Comparison of ENCODE assay signal across 11 cellular contexts in genomic region chr5:169350759-169351240, GRCh38. TPM values are rescaled to one million over a fixed set of nuclear protein-coding genes. Genes with fewer than 3 reads are reported as not detected.
DNase-seq lines count a peak whose midpoint lies in the region; ATAC-seq and TF ChIP-seq lines count a peak whose summit lies in the region.
"Had no signal": no experiment of that assay in that cellular context is flagged by ENCODE, and none has a peak within 500 bp of the region (broad histone marks: within the 10 kb centered on the region; RNA-seq: fewer than 3 reads in every experiment).

No MANE protein-coding gene starts in this region.

- POLR2A ChIA-PET in activated CD8-positive, alpha-beta T cell treated with anti-CD3 and anti-CD28 coated beads for 36 hours (lab: Charles Lee), result no interaction called here

- H3K4me3 Mint-ChIP-seq in activated CD8-positive, alpha-beta T cell treated with anti-CD3 and anti-CD28 coated beads for 36 hours, result no peak overlapping the region

- H3K27me3 ChIP-seq in adipocyte (replicated peaks; ENCODE audit: control insufficient read depth, insufficient read depth, low read length) (no peaks in the 10 kb centered on the region), hepatocyte (no peaks in the 10 kb centered on the region)
- H3K27me3 ChIP-seq: BLaER1 treated with 17β-estradiol and CSF1 and Interleukin-3, amounts not matched to agents 10 nM and 100 nM had no signal

- H3K4me1 ChIP-seq in adipocyte (ENCODE audit: control insufficient read depth, insufficient read depth, low read length) (peaks cover 55% of the 10 kb centered on the region), hepatocyte (ENCODE audit: insufficient read depth) (peaks cover 8% of the 10 kb centered on the region)

- no peaks in the 10 kb centered on the region for H3K9me3 Mint-ChIP-seq in activated CD8-positive, alpha-beta T cell treated with anti-CD3 and anti-CD28 coated beads for 36 hours

- H3K36me3 Mint-ChIP-seq in activated CD8-positive, alpha-beta T cell treated with anti-CD3 and anti-CD28 coated beads for 36 hours (ENCODE audit: low read depth), result no peaks in the 10 kb centered on the region

- DNase-seq in 8988T (peak; percentile 45), HCEC 1CT (peak; percentile 96), adipocyte (ENCODE audit: low read depth) (peak; percentile 99), hepatocyte (ENCODE audit: low spot score) (peak; percentile 59), activated gamma-delta T cell treated with Interleukin-2 at 50 U/mL for 16 hours (no peak), D341Med (ENCODE audit: low spot score) (no peak), SK-N-DZ (ENCODE audit: low spot score) (no peak)
- no peak for DNase-seq in activated CD8-positive, alpha-beta T cell treated with anti-CD3 and anti-CD28 coated beads for 36 hours
- DNase-seq: NCI-H1417, posterior cingulate gyrus had no signal

- H3K4me3 ChIP-seq in adipocyte (ENCODE audit: low read length), result peak overlapping the region; percentile 5
- H3K4me3 ChIP-seq in hepatocyte, result no peak overlapping the region
- H3K4me3 ChIP-seq: BLaER1 treated with 17β-estradiol and CSF1 and Interleukin-3, amounts not matched to agents 10 nM and 100 nM had no signal

- CTCF ChIA-PET in activated CD8-positive, alpha-beta T cell treated with anti-CD3 and anti-CD28 coated beads for 36 hours (lab: Charles Lee), result no interaction called here

- no peaks in the 10 kb centered on the region for H3K36me3 ChIP-seq in adipocyte (ENCODE audit: control insufficient read depth, insufficient read depth, low read length, severe bottlenecking)
- H3K36me3 ChIP-seq in hepatocyte (replicated peaks; ENCODE audit: insufficient read depth, low read depth), result no peaks in the 10 kb centered on the region
- H3K36me3 ChIP-seq: BLaER1 treated with 17β-estradiol and CSF1 and Interleukin-3, amounts not matched to agents 10 nM and 100 nM had no signal

- intact Hi-C loops in activated CD8-positive, alpha-beta T cell treated with anti-CD3 and anti-CD28 coated beads for 36 hours (cut with micrococcal nuclease), result no loop called here

- H3K27ac ChIP-seq in hepatocyte, result peak overlapping the region; percentile 29
- H3K27ac ChIP-seq: BLaER1 treated with 17β-estradiol and CSF1 and Interleukin-3, amounts not matched to agents 10 nM and 100 nM had no signal

- H3K9me3 ChIP-seq in adipocyte (ENCODE audit: control insufficient read depth, low read length), result no peaks in the 10 kb centered on the region
- H3K9me3 ChIP-seq in hepatocyte (ENCODE audit: low read depth), result no peaks in the 10 kb centered on the region
- H3K9me3 ChIP-seq: BLaER1 treated with 17β-estradiol and CSF1 and Interleukin-3, amounts not matched to agents 10 nM and 100 nM had no signal

- no peak overlapping the region for H3K4me2 ChIP-seq in hepatocyte
- H3K4me2 ChIP-seq: BLaER1 treated with 17β-estradiol and CSF1 and Interleukin-3, amounts not matched to agents 10 nM and 100 nM had no signal

- peaks cover 11% of the 10 kb centered on the region for H3K27me3 Mint-ChIP-seq in activated CD8-positive, alpha-beta T cell treated with anti-CD3 and anti-CD28 coated beads for 36 hours

- no peaks in the 10 kb centered on the region for H4K20me1 ChIP-seq in hepatocyte (ENCODE audit: insufficient read depth, poor library complexity, severe bottlenecking)
- H4K20me1 ChIP-seq: BLaER1 treated with 17β-estradiol and CSF1 and Interleukin-3, amounts not matched to agents 10 nM and 100 nM had no signal

- no peak overlapping the region for H2AFZ ChIP-seq in hepatocyte

- no peaks in the 10 kb centered on the region for H3K4me1 Mint-ChIP-seq in activated CD8-positive, alpha-beta T cell treated with anti-CD3 and anti-CD28 coated beads for 36 hours (ENCODE audit: low read depth)

- no peaks in the 10 kb centered on the region for H3K79me2 ChIP-seq in hepatocyte

- no peaks in the 10 kb centered on the region for H3K9me2 ChIP-seq in hepatocyte (replicated peaks; ENCODE audit: insufficient read depth)

- TF ChIP-seq CTCF in hepatocyte (IDR thresholded peaks at IDR 0.05; ENCODE audit: poor library complexity), result no peak
- TF ChIP-seq CTCF in activated CD8-positive, alpha-beta T cell treated with anti-CD3 and anti-CD28 coated beads for 36 hours (IDR thresholded peaks at IDR 0.05), result no peak

- peak overlapping the region; percentile 73 for H3K9ac ChIP-seq in adipocyte (ENCODE audit: low read length)
- H3K9ac ChIP-seq: BLaER1 treated with 17β-estradiol and CSF1 and Interleukin-3, amounts not matched to agents 10 nM and 100 nM had no signal

- no peak for ATAC-seq in activated CD8-positive, alpha-beta T cell treated with anti-CD3 and anti-CD28 coated beads for 36 hours

- 28% methylated on average over 7 of the region's 7 CpGs for WGBS in hepatocyte (ENCODE audit: low lambda C conversion rate, missing lambda C conversion rate)

- no peak overlapping the region for H3K27ac Mint-ChIP-seq in activated CD8-positive, alpha-beta T cell treated with anti-CD3 and anti-CD28 coated beads for 36 hours

RNA-seq across cellular contexts. Expression of gene SLIT3, which starts 49.9 kb away (rescaled TPM):
- total RNA-seq in hepatocyte, result 43.8 and 58.4 TPM in 2 replicates
- polyA plus RNA-seq in hepatocyte, result 96.7 and 104 TPM in 2 replicates
- under 1 TPM; 0.69 to 0.74 TPM for total RNA-seq in activated CD8-positive, alpha-beta T cell treated with anti-CD3 and anti-CD28 coated beads for 36 hours
- polyA plus RNA-seq in SK-N-DZ (2014; cell fraction: cytosol; rRNA removed), result 55.9 and 66.6 TPM in 2 replicates
- polyA plus RNA-seq in SK-N-DZ (2014; cell fraction: nucleus; rRNA removed), result 85.4 and 93.6 TPM in 2 replicates

Comparison
In these comparisons a context has a peak if more than half of its experiments do, and no peak if none do; other contexts are left out.
1. DNase-seq: peak in 8988T (single experiment), HCEC 1CT (single experiment), adipocyte (single experiment) and hepatocyte (single experiment); none in activated CD8-positive, alpha-beta T cell treated with anti-CD3 and anti-CD28 coated beads for 36 hours (single experiment), activated gamma-delta T cell treated with Interleukin-2 at 50 U/mL for 16 hours (single experiment), D341Med (single experiment) and SK-N-DZ (single experiment).
2. RNA of gene SLIT3, which starts 49.9 kb away (total RNA-seq): 43.8 to 58.4 TPM in hepatocyte; 0.69 to 0.74 TPM in activated CD8-positive, alpha-beta T cell treated with anti-CD3 and anti-CD28 coated beads for 36 hours; every median in the first group is over 10 times any median in the second.